Comparison of ENCODE assay signal across 1 cellular context in the genomic region with DNA sequence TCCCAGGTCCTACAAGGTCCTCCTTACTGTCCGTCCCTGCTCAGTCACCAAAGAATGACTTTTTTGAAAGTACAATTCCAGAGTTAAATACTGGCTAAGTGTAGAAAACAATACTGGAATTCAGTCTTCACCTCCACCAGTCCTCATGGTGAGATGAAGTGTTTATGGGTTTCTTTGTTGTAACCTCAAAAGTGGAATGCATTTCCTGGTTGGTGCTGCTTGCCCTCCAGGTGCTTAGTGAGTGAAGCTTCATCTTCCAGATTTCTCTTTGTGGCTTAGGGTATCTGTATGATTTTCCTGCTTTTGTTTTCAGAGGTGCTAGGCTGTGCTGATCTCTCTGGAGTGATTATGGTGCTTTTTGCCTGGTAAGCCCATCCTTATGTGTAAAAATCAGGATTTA.
TF ChIP-seq lines count a peak whose summit lies in the region.

No MANE protein-coding gene starts in this region.

TF ChIP-seq in GM23338, 12 proteins besides CTCF, POLR2A, EP300 and RAD21 (continued from another document):
- TF ChIP-seq, protein P1, sequence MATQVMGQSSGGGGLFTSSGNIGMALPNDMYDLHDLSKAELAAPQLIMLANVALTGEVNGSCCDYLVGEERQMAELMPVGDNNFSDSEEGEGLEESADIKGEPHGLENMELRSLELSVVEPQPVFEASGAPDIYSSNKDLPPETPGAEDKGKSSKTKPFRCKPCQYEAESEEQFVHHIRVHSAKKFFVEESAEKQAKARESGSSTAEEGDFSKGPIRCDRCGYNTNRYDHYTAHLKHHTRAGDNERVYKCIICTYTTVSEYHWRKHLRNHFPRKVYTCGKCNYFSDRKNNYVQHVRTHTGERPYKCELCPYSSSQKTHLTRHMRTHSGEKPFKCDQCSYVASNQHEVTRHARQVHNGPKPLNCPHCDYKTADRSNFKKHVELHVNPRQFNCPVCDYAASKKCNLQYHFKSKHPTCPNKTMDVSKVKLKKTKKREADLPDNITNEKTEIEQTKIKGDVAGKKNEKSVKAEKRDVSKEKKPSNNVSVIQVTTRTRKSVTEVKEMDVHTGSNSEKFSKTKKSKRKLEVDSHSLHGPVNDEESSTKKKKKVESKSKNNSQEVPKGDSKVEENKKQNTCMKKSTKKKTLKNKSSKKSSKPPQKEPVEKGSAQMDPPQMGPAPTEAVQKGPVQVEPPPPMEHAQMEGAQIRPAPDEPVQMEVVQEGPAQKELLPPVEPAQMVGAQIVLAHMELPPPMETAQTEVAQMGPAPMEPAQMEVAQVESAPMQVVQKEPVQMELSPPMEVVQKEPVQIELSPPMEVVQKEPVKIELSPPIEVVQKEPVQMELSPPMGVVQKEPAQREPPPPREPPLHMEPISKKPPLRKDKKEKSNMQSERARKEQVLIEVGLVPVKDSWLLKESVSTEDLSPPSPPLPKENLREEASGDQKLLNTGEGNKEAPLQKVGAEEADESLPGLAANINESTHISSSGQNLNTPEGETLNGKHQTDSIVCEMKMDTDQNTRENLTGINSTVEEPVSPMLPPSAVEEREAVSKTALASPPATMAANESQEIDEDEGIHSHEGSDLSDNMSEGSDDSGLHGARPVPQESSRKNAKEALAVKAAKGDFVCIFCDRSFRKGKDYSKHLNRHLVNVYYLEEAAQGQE (IDR thresholded peaks at IDR 0.05; ENCODE audit: unreplicated experiment), result no peak
- TF ChIP-seq NANOG (IDR thresholded peaks at IDR 0.05; ENCODE audit: borderline replicate concordance) (peak; percentile 30; the same call in 1 of the 2 replicates), POLR2AphosphoS5 (IDR thresholded peaks at IDR 0.05; ENCODE audit: low read depth) (no peak), CREB1 (CRISPR knock-in tag; IDR thresholded peaks at IDR 0.05; ENCODE audit: low read depth) (no peak)
- TF ChIP-seq, protein P2, sequence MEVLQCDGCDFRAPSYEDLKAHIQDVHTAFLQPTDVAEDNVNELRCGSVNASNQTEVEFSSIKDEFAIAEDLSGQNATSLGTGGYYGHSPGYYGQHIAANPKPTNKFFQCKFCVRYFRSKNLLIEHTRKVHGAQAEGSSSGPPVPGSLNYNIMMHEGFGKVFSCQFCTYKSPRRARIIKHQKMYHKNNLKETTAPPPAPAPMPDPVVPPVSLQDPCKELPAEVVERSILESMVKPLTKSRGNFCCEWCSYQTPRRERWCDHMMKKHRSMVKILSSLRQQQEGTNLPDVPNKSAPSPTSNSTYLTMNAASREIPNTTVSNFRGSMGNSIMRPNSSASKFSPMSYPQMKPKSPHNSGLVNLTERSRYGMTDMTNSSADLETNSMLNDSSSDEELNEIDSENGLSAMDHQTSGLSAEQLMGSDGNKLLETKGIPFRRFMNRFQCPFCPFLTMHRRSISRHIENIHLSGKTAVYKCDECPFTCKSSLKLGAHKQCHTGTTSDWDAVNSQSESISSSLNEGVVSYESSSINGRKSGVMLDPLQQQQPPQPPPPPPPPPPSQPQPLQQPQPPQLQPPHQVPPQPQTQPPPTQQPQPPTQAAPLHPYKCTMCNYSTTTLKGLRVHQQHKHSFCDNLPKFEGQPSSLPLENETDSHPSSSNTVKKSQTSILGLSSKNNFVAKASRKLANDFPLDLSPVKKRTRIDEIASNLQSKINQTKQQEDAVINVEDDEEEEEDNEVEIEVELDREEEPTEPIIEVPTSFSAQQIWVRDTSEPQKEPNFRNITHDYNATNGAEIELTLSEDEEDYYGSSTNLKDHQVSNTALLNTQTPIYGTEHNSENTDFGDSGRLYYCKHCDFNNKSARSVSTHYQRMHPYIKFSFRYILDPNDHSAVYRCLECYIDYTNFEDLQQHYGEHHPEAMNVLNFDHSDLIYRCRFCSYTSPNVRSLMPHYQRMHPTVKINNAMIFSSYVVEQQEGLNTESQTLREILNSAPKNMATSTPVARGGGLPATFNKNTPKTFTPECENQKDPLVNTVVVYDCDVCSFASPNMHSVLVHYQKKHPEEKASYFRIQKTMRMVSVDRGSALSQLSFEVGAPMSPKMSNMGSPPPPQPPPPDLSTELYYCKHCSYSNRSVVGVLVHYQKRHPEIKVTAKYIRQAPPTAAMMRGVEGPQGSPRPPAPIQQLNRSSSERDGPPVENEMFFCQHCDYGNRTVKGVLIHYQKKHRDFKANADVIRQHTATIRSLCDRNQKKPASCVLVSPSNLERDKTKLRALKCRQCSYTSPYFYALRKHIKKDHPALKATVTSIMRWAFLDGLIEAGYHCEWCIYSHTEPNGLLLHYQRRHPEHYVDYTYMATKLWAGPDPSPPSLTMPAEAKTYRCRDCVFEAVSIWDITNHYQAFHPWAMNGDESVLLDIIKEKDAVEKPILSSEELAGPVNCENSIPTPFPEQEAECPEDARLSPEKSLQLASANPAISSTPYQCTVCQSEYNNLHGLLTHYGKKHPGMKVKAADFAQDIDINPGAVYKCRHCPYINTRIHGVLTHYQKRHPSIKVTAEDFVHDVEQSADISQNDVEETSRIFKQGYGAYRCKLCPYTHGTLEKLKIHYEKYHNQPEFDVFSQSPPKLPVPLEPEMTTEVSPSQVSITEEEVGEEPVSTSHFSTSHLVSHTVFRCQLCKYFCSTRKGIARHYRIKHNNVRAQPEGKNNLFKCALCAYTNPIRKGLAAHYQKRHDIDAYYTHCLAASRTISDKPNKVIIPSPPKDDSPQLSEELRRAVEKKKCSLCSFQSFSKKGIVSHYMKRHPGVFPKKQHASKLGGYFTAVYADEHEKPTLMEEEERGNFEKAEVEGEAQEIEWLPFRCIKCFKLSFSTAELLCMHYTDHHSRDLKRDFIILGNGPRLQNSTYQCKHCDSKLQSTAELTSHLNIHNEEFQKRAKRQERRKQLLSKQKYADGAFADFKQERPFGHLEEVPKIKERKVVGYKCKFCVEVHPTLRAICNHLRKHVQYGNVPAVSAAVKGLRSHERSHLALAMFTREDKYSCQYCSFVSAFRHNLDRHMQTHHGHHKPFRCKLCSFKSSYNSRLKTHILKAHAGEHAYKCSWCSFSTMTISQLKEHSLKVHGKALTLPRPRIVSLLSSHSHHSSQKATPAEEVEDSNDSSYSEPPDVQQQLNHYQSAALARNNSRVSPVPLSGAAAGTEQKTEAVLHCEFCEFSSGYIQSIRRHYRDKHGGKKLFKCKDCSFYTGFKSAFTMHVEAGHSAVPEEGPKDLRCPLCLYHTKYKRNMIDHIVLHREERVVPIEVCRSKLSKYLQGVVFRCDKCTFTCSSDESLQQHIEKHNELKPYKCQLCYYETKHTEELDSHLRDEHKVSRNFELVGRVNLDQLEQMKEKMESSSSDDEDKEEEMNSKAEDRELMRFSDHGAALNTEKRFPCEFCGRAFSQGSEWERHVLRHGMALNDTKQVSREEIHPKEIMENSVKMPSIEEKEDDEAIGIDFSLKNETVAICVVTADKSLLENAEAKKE (CRISPR knock-in tag; IDR thresholded peaks at IDR 0.05), result peak; percentile 70; the same call in 1 of the 2 replicates
